In the genomic region with DNA sequence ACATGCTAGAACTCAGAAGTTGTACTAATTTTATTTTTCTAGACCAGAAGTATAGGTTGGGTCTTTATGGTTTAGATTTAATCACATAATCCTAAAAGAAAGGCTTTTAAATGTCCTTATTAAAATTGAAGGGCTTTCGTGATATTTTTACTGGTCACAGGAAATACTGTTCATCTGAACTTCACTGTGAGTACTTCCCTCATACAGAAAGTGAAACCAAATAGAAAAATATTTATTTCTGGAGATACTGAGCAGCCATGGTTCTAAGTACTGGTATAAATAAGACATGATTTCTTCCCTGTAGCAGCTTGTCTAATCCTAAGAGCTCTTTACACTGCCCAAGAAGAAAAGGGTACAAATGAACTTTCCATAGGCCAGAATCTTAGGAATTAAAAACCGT, we compare ENCODE assay signal across 8 cellular contexts. TPM values are rescaled to one million over a fixed set of nuclear protein-coding genes. Genes with fewer than 3 reads are reported as not detected.
A peak's percentile ranks its signal among the peaks of the same experiment; 100 is the strongest.
DNase-seq lines count a peak whose midpoint lies in the region; ATAC-seq and TF ChIP-seq lines count a peak whose summit lies in the region.

No MANE protein-coding gene starts in this region.

- H3K27ac Mint-ChIP-seq in activated CD4-positive, alpha-beta T cell treated with anti-CD3 and anti-CD28 coated beads for 36 hours, result peak overlapping the region; percentile 94
- H3K27ac Mint-ChIP-seq in activated CD8-positive, alpha-beta T cell treated with anti-CD3 and anti-CD28 coated beads, Interleukin-2, amount 10 ng/mL, durations not matched to agents 7 days and 5 days, result peak overlapping the region; percentile 85

- peaks cover 55% of the 10 kb centered on the region for H3K4me1 Mint-ChIP-seq in activated CD4-positive, alpha-beta T cell treated with anti-CD3 and anti-CD28 coated beads for 36 hours
- peaks cover 53% of the 10 kb centered on the region for H3K4me1 Mint-ChIP-seq in activated CD8-positive, alpha-beta T cell treated with anti-CD3 and anti-CD28 coated beads, Interleukin-2, amount 10 ng/mL, durations not matched to agents 7 days and 5 days (ENCODE audit: low read depth)

- no peaks in the 10 kb centered on the region for H3K9me2 ChIP-seq in hepatocyte (replicated peaks; ENCODE audit: insufficient read depth)

- no peaks in the 10 kb centered on the region for H3K9me3 ChIP-seq in hepatocyte (ENCODE audit: low read depth)
- no peaks in the 10 kb centered on the region for H3K9me3 ChIP-seq in stomach smooth muscle (ENCODE audit: control insufficient read depth in 2 of 2, low read length in 2 of 2)

- peak overlapping the region; percentile 14 to 85 for H3K9ac ChIP-seq in stomach smooth muscle (ENCODE audit: low read length in 2 of 2)

- POLR2A ChIA-PET in activated CD4-positive, alpha-beta T cell treated with anti-CD3 and anti-CD28 coated beads for 36 hours (lab: Charles Lee), result no interaction called here
- POLR2A ChIA-PET in activated CD8-positive, alpha-beta T cell treated with anti-CD3 and anti-CD28 coated beads, Interleukin-2, amount 10 ng/mL, durations not matched to agents 7 days and 5 days (lab: Charles Lee), result interaction anchor here (0.6 to 1.1 kb wide), 2 partner anchors 8 to 113 kb away, joined by 3 to 6 read pairs; no protein-coding TSS in a partner anchor

- TF ChIP-seq CTCF in hepatocyte (IDR thresholded peaks at IDR 0.05; ENCODE audit: poor library complexity), result no peak

- CTCF ChIA-PET in activated CD4-positive, alpha-beta T cell treated with anti-CD3 and anti-CD28 coated beads for 36 hours (lab: Charles Lee), result interaction anchor here (0.6 to 1.5 kb wide), 3 partner anchors 10 to 34 kb away, joined by 3 to 4 read pairs (median 4); no protein-coding TSS in a partner anchor
- CTCF ChIA-PET in activated CD8-positive, alpha-beta T cell treated with anti-CD3 and anti-CD28 coated beads, Interleukin-2, amount 10 ng/mL, durations not matched to agents 7 days and 5 days (lab: Charles Lee), result interaction anchor here (0.9 to 3.5 kb wide), 2 partner anchors 9 to 125 kb away, joined by 3 to 28 read pairs; no protein-coding TSS in a partner anchor

- no peak overlapping the region for H2AFZ ChIP-seq in hepatocyte

- peaks cover 54% of the 10 kb centered on the region for H4K20me1 ChIP-seq in hepatocyte (ENCODE audit: insufficient read depth, poor library complexity, severe bottlenecking)

- intact Hi-C loops in activated CD4-positive, alpha-beta T cell treated with anti-CD3 and anti-CD28 coated beads for 36 hours (cut with DNase I, micrococcal nuclease), result loop anchor here (5.0 to 10.0 kb wide), 6 partner anchors 89 to 1326 kb away; a partner anchor contains a TSS

- H3K9me3 Mint-ChIP-seq in activated CD4-positive, alpha-beta T cell treated with anti-CD3 and anti-CD28 coated beads for 36 hours (ENCODE audit: low read depth), result no peaks in the 10 kb centered on the region
- H3K9me3 Mint-ChIP-seq in activated CD8-positive, alpha-beta T cell treated with anti-CD3 and anti-CD28 coated beads, Interleukin-2, amount 10 ng/mL, durations not matched to agents 7 days and 5 days (ENCODE audit: insufficient read depth), result no peaks in the 10 kb centered on the region

- peaks cover 7% of the 10 kb centered on the region for H3K36me3 Mint-ChIP-seq in activated CD4-positive, alpha-beta T cell treated with anti-CD3 and anti-CD28 coated beads for 36 hours (ENCODE audit: low read depth)
- H3K36me3 Mint-ChIP-seq in activated CD8-positive, alpha-beta T cell treated with anti-CD3 and anti-CD28 coated beads, Interleukin-2, amount 10 ng/mL, durations not matched to agents 7 days and 5 days (ENCODE audit: low read depth), result peaks cover 40% of the 10 kb centered on the region

- peaks cover 40% of the 10 kb centered on the region for H3K4me1 ChIP-seq in hepatocyte (ENCODE audit: insufficient read depth)
- H3K4me1 ChIP-seq in stomach smooth muscle (ENCODE audit: control insufficient read depth, insufficient read depth, low read length), result peaks cover 31% of the 10 kb centered on the region

- H3K36me3 ChIP-seq in hepatocyte (replicated peaks; ENCODE audit: insufficient read depth, low read depth) (no peaks in the 10 kb centered on the region), stomach smooth muscle (ENCODE audit: control insufficient read depth in 2 of 2, insufficient read depth in 2 of 2, low read length in 2 of 2) (no peaks in the 10 kb centered on the region)

- peak overlapping the region; percentile 90 for H3K4me2 ChIP-seq in hepatocyte

- H3K27me3 ChIP-seq in hepatocyte, result no peaks in the 10 kb centered on the region
- no peaks in the 10 kb centered on the region for H3K27me3 ChIP-seq in stomach smooth muscle (ENCODE audit: control insufficient read depth in 1 of 2, insufficient read depth in 2 of 2, low read length in 2 of 2)

- H3K4me3 ChIP-seq in hepatocyte (peak overlapping the region; percentile 6), stomach smooth muscle (ENCODE audit: low read length in 2 of 2) (peak overlapping the region; percentile 86 to 96)

- H3K27ac ChIP-seq in hepatocyte, result peak overlapping the region; percentile 82
- H3K27ac ChIP-seq in stomach smooth muscle (ENCODE audit: low read length), result peak overlapping the region; percentile 91

- DNase-seq in activated CD4-positive, alpha-beta T cell treated with anti-CD3 and anti-CD28 coated beads for 36 hours, result no peak
- no peak for DNase-seq in activated CD4-positive, alpha-beta T cell treated with anti-CD3 and anti-CD28 coated beads for 48 hours
- no peak for DNase-seq in activated CD8-positive, alpha-beta T cell treated with anti-CD3 and anti-CD28 coated beads, Interleukin-2, amount 10 ng/mL, durations not matched to agents 7 days and 5 days
- DNase-seq in hepatocyte (ENCODE audit: low spot score), result no peak
- DNase-seq in H4 (ENCODE audit: low spot score), result no peak

- peaks cover 64% of the 10 kb centered on the region for H3K79me2 ChIP-seq in hepatocyte

- 69% methylated on average over 2 of the region's 2 CpGs for WGBS in hepatocyte (ENCODE audit: low lambda C conversion rate, missing lambda C conversion rate)

- peak; percentile 48 for ATAC-seq in activated CD4-positive, alpha-beta T cell treated with anti-CD3 and anti-CD28 coated beads for 36 hours
- ATAC-seq in HG03571 (IDR thresholded peaks at IDR 0.05; ENCODE audit: unreplicated experiment) (peak; percentile 34), HG03135 (IDR thresholded peaks at IDR 0.05; ENCODE audit: unreplicated experiment) (no peak)
- peak; percentile 32 for ATAC-seq in activated CD8-positive, alpha-beta T cell treated with anti-CD3 and anti-CD28 coated beads, Interleukin-2, amount 10 ng/mL, durations not matched to agents 7 days and 5 days

- H3K27me3 Mint-ChIP-seq in activated CD4-positive, alpha-beta T cell treated with anti-CD3 and anti-CD28 coated beads for 36 hours, result no peaks in the 10 kb centered on the region
- H3K27me3 Mint-ChIP-seq in activated CD8-positive, alpha-beta T cell treated with anti-CD3 and anti-CD28 coated beads, Interleukin-2, amount 10 ng/mL, durations not matched to agents 7 days and 5 days (ENCODE audit: low read depth), result peaks cover 2% of the 10 kb centered on the region

- peak overlapping the region; percentile 94 for H3K4me3 Mint-ChIP-seq in activated CD4-positive, alpha-beta T cell treated with anti-CD3 and anti-CD28 coated beads for 36 hours
- H3K4me3 Mint-ChIP-seq in activated CD8-positive, alpha-beta T cell treated with anti-CD3 and anti-CD28 coated beads, Interleukin-2, amount 10 ng/mL, durations not matched to agents 7 days and 5 days, result peak overlapping the region; percentile 92

RNA-seq across cellular contexts. Expression of a gene that starts 2.0 kb away (rescaled TPM):
- total RNA-seq in activated CD4-positive, alpha-beta T cell treated with anti-CD3 and anti-CD28 coated beads for 36 hours, result 10 to 100 TPM; 19.5 to 22.9 TPM
- 10 to 100 TPM; 55.5 to 55.7 TPM for total RNA-seq in activated CD8-positive, alpha-beta T cell treated with anti-CD3 and anti-CD28 coated beads, Interleukin-2, amount 10 ng/mL, durations not matched to agents 7 days and 5 days
- 20.9 and 25.3 TPM in 2 replicates for total RNA-seq in hepatocyte
- 9.8 and 10.7 TPM in 2 replicates for polyA plus RNA-seq in hepatocyte
- total RNA-seq in H4 (2014; rRNA removed; shearing (Covaris generic)), result 9.2 and 11.4 TPM in 2 replicates
